Comparison of ENCODE assay signal across 8 cellular contexts in the genomic region with DNA sequence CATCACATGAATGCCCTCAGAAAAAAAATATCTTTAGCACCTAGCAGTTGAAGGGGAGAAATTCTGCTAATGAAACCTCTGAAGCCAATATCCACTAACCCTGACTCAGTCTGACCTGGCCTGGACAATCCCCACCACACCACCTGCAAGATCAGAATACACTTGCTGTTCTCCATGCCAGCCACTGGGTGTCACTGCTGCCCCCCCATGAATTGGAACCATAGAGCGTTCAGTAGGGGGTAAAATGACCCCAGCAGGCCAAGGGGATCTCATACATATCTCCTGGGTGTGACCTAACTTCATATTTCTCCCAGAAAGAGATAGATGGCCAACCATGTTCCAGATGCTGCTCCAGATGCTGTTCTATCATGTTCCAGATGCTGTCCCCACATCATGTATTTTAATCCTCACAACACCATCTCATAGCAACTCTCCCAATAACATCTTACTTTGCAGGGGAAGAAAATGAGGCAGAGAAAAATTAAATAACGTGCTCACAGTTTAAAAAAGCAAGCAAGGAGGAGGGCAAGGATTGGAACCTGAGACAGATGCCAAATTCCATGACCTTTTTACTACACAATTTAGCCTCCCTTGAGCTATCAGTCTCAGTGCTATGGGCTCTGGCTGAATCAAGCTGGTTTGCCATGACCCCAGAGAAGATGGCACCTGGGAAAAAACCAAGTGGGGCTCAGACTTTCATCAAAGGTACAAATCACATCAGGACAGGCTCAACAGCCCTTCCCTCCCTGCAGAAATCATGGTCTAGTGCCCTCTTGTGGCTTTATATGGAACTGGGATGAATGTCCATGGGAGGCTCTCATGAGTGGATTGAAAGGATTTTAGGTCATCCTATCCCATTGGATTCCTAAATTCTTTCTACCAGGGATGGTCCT. TPM values are rescaled to one million over a fixed set of nuclear protein-coding genes. Genes with fewer than 3 reads are reported as not detected.
A peak's percentile ranks its signal among the peaks of the same experiment; 100 is the strongest.
DNase-seq lines count a peak whose midpoint lies in the region; ATAC-seq and TF ChIP-seq lines count a peak whose summit lies in the region.

No MANE protein-coding gene starts in this region.

- H3K27me3 ChIP-seq in SJCRH30, result no peaks in the 10 kb centered on the region

- H3K36me3 Mint-ChIP-seq in stimulated activated naive B cell treated with anti-CD40 and anti-IgM and Interleukin-4, amounts not matched to agents 10 μg/mL and 1 μg/mL and 100 μg/mL, for 72 hours, result no peaks in the 10 kb centered on the region

- peak; percentile 54 for ATAC-seq in HG02884 (IDR thresholded peaks at IDR 0.05; ENCODE audit: unreplicated experiment)
- ATAC-seq in stimulated activated naive B cell treated with anti-CD40 and anti-IgM and Interleukin-4, amounts not matched to agents 10 μg/mL and 1 μg/mL and 100 μg/mL, for 72 hours (replicated peaks), result peak; percentile 48 to 56

- no peaks in the 10 kb centered on the region for H3K9me3 Mint-ChIP-seq in stimulated activated naive B cell treated with anti-CD40 and anti-IgM and Interleukin-4, amounts not matched to agents 10 μg/mL and 1 μg/mL and 100 μg/mL, for 72 hours

- DNase-seq in stimulated activated CD4-positive, alpha-beta T cell treated with anti-CD3 and anti-CD28 coated beads, Interleukin-1b, Interleukin-23, amount 100 ng/mL, for 48 hours, result peak; percentile 11
- no peak for DNase-seq in stimulated activated CD4-positive, alpha-beta T cell treated with anti-CD3 and anti-CD28 coated beads, Interleukin-4, amount 100 ng/mL, for 1 hour
- DNase-seq in SJCRH30 (peak; percentile 33 to 80), fibroblast of the aortic adventitia (ENCODE audit: low read depth) (peak; percentile 61), T-helper 9 cell (no peak), NCI-H146 treated with DMSO at 0.1 percent for 48 hours (lab: John Stamatoyannopoulos, UW; ENCODE audit: unreplicated experiment) (no peak)
- DNase-seq in stimulated activated naive B cell treated with anti-CD40 and anti-IgM and Interleukin-4, amounts not matched to agents 10 μg/mL and 1 μg/mL and 100 μg/mL, for 72 hours, result no peak

- no peak overlapping the region for H3K4me3 Mint-ChIP-seq in stimulated activated naive B cell treated with anti-CD40 and anti-IgM and Interleukin-4, amounts not matched to agents 10 μg/mL and 1 μg/mL and 100 μg/mL, for 72 hours

- no peak overlapping the region for H3K27ac ChIP-seq in SJCRH30

- no peak overlapping the region for H3K27ac Mint-ChIP-seq in stimulated activated naive B cell treated with anti-CD40 and anti-IgM and Interleukin-4, amounts not matched to agents 10 μg/mL and 1 μg/mL and 100 μg/mL, for 72 hours

- peaks cover 6 to 7% of the 10 kb centered on the region in 2 donors for H3K4me1 Mint-ChIP-seq in stimulated activated naive B cell treated with anti-CD40 and anti-IgM and Interleukin-4, amounts not matched to agents 10 μg/mL and 1 μg/mL and 100 μg/mL, for 72 hours

- peaks cover 37 to 42% of the 10 kb centered on the region in 2 donors for H3K27me3 Mint-ChIP-seq in stimulated activated naive B cell treated with anti-CD40 and anti-IgM and Interleukin-4, amounts not matched to agents 10 μg/mL and 1 μg/mL and 100 μg/mL, for 72 hours

- H3K4me3 ChIP-seq in SJCRH30, result no peak overlapping the region
- H3K4me3 ChIP-seq in fibroblast of the aortic adventitia (ENCODE audit: low read depth, low read length), result no peak overlapping the region

- H3K36me3 ChIP-seq in SJCRH30, result no peaks in the 10 kb centered on the region

- no peaks in the 10 kb centered on the region for H3K9me3 ChIP-seq in SJCRH30 (replicated peaks)

- H3K4me1 ChIP-seq in SJCRH30, result peaks cover 12% of the 10 kb centered on the region

- peak; percentile 80 for TF ChIP-seq CTCF in fibroblast of the aortic adventitia (IDR thresholded peaks at IDR 0.05; ENCODE audit: insufficient read depth, low read length)

RNA-seq across cellular contexts. Expression of a gene that starts 12.4 kb away (rescaled TPM):
- total RNA-seq in SJCRH30 (2014; rRNA removed; shearing (Covaris generic)), result 7.6 and 10.3 TPM in 2 replicates
- total RNA-seq in fibroblast of the aortic adventitia (ENCODE audit: low replicate concordance), result 7.0 and 19.6 TPM in 2 replicates

Comparison
In these comparisons a context has a peak if more than half of its experiments do, and no peak if none do; other contexts are left out.
1. DNase-seq: peak in stimulated activated CD4-positive, alpha-beta T cell treated with anti-CD3 and anti-CD28 coated beads, Interleukin-1b, Interleukin-23, amount 100 ng/mL, for 48 hours (single experiment), SJCRH30 (2 of 2) and fibroblast of the aortic adventitia (single experiment); none in stimulated activated CD4-positive, alpha-beta T cell treated with anti-CD3 and anti-CD28 coated beads, Interleukin-4, amount 100 ng/mL, for 1 hour (single experiment), stimulated activated naive B cell treated with anti-CD40 and anti-IgM and Interleukin-4, amounts not matched to agents 10 μg/mL and 1 μg/mL and 100 μg/mL, for 72 hours (single experiment), T-helper 9 cell (single experiment) and NCI-H146 treated with DMSO at 0.1 percent for 48 hours (single experiment).